In genomic region chr13:33109319-33109718, GRCh38 we compare ENCODE assay signal across 1 cellular context.
TF ChIP-seq lines count a peak whose summit lies in the region.

No MANE protein-coding gene starts in this region.

TF ChIP-seq in H1, 55 proteins besides CTCF, POLR2A, EP300 and RAD21:
- no peak for TF ChIP-seq SIRT6 (IDR thresholded peaks at IDR 0.05; ENCODE audit: low read length)
- no peak for TF ChIP-seq SP2 (IDR thresholded peaks at IDR 0.05; ENCODE audit: low read length)
- no peak for TF ChIP-seq KDM5A (IDR thresholded peaks at IDR 0.05; ENCODE audit: low read length)
- no peak for TF ChIP-seq POU5F1 (IDR thresholded peaks at IDR 0.05; ENCODE audit: low read depth, low read length)
